ENCODE assay signal across 1 cellular context in the genomic region with DNA sequence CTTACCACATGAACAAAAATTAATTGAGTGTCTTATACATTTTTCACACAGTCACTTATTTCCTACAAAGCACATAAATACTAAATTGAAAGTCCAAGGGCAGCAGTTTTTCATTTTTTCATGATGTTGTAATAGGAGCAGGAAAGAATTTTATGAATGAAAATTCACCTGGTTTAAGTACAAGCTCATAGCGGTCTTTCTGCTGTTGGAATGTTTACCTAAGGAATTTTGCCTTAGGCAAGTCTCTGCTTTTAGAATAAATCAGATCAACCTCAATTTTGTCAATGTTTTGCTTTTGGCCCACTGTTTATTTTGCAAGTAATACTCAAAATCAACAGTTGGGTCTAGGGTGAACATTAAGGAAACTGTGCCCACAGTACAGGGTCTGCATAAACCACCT.
TF ChIP-seq lines count a peak whose summit lies in the region.

No MANE protein-coding gene starts in this region.

TF ChIP-seq in GM23338, 12 proteins besides CTCF, POLR2A, EP300 and RAD21:
- TF ChIP-seq ETS1 (IDR thresholded peaks at IDR 0.05) = no peak
- no peak for TF ChIP-seq JUNB (IDR thresholded peaks at IDR 0.05; ENCODE audit: unreplicated experiment)
- no peak for TF ChIP-seq POLR2AphosphoS5 (IDR thresholded peaks at IDR 0.05; ENCODE audit: low read depth)
- no peak for TF ChIP-seq STAT1 (IDR thresholded peaks at IDR 0.05; ENCODE audit: unreplicated experiment)
- no peak for TF ChIP-seq ZNF331 (CRISPR knock-in tag; IDR thresholded peaks at IDR 0.05; ENCODE audit: low read depth)
- no peak for TF ChIP-seq CREB1 (CRISPR knock-in tag; IDR thresholded peaks at IDR 0.05; ENCODE audit: low read depth)
